ENCODE assay signal across 11 cellular contexts in the genomic region with DNA sequence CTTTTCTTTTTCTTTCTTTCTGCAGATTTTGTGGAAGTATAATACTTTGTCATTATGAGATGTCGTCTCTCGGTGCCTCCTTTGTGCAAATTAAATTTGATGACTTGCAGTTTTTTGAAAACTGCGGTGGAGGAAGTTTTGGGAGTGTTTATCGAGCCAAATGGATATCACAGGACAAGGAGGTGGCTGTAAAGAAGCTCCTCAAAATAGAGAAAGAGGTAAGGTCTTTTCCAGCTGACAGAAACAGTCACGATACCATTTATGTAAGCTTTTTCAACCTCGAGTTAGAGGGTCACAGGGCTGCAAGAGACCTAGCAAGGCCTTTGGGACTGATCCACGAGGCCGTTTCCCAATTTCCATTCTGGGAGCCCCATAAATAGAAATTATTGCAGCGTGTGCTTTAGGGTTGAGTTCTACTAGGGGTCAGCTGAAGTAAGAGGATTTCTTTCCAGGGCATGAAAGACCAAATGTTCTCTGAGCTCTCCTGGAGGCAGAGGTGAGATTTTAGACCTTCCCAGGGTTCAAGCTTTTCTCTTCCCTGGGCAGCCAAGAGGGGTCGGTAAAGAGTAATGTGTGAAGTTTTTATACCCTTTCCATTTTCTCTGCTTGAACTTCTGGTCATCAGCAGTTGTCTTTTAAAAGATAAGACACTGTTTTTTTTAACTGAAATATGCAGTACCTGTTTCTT. TPM values are rescaled to one million over a fixed set of nuclear protein-coding genes. Genes with fewer than 3 reads are reported as not detected.
A peak's percentile ranks its signal among the peaks of the same experiment; 100 is the strongest.
DNase-seq lines count a peak whose midpoint lies in the region; ATAC-seq and TF ChIP-seq lines count a peak whose summit lies in the region.
"Had no signal": no experiment of that assay in that cellular context is flagged by ENCODE, and none has a peak within 500 bp of the region (broad histone marks: within the 10 kb centered on the region; RNA-seq: fewer than 3 reads in every experiment).

No MANE protein-coding gene starts in this region.

- H3F3A ChIP-seq in neural progenitor cell (ENCODE audit: low read depth) = no peaks in the 10 kb centered on the region

- H3K9me3 Mint-ChIP-seq in neural progenitor cell = no peaks in the 10 kb centered on the region
- no peaks in the 10 kb centered on the region for H3K9me3 Mint-ChIP-seq in stimulated activated naive B cell treated with anti-CD40 and anti-IgM and Interleukin-4, amounts not matched to agents 10 μg/mL and 1 μg/mL and 100 μg/mL, for 72 hours
- no peaks in the 10 kb centered on the region for H3K9me3 Mint-ChIP-seq in activated T-helper 2 cell treated with anti-CD3 and anti-CD28 coated beads, Interferon-gamma antibody, Interleukin-2, Interleukin-4, amounts not matched to agents 10 μg/mL and 5 μg/mL and 100 μg/mL, durations not matched to agents 14 hours and 24 hours and 36 hours
- H3K9me3 Mint-ChIP-seq: activated naive CD8-positive, alpha-beta T cell treated with anti-CD3 and anti-CD28 coated beads, Interleukin-2, amount 10 ng/mL, durations not matched to agents 7 days and 5 days had no signal

- H3K9me3 ChIP-seq in OCI-LY3 (ENCODE audit: insufficient read depth, low read length) (no peaks in the 10 kb centered on the region), neural progenitor cell (ENCODE audit: low read depth) (no peaks in the 10 kb centered on the region)
- H3K9me3 ChIP-seq: BLaER1 had no signal

- DNase-seq in AG09309 (ENCODE audit: low read depth) (no peak), fibroblast of mammary gland (ENCODE audit: low read depth) (no peak), neural progenitor cell (ENCODE audit: low spot score) (no peak), NCI-H2081 treated with DMSO at 0.1 percent for 48 hours (lab: John Stamatoyannopoulos, UW) (no peak), NCI-H524 treated with DMSO at 0.1 percent for 48 hours (lab: John Stamatoyannopoulos, UW) (no peak)
- DNase-seq in stimulated activated naive B cell treated with anti-CD40 and anti-IgM and Interleukin-4, amounts not matched to agents 10 μg/mL and 1 μg/mL and 100 μg/mL, for 72 hours = no peak
- no peak for DNase-seq in activated T-helper 2 cell treated with anti-CD3 and anti-CD28 coated beads, Interferon-gamma antibody, Interleukin-2, Interleukin-4, amounts not matched to agents 10 μg/mL and 5 μg/mL and 100 μg/mL, durations not matched to agents 14 hours and 24 hours and 36 hours (ENCODE audit: low spot score)
- DNase-seq: activated naive CD8-positive, alpha-beta T cell treated with anti-CD3 and anti-CD28 coated beads, Interleukin-2, amount 10 ng/mL, durations not matched to agents 7 days and 5 days; NCI-H748 treated with DMSO at 0.1 percent for 48 hours had no signal

- TF ChIP-seq CTCF in AG09309 (IDR thresholded peaks at IDR 0.05; ENCODE audit: control insufficient read depth, insufficient read depth, low read depth, low read length, missing control alignments) (peak; percentile 35), OCI-LY3 (IDR thresholded peaks at IDR 0.05; ENCODE audit: low read depth, low read length) (peak; percentile 51), fibroblast of mammary gland (conservative IDR thresholded peaks at IDR 0.05; ENCODE audit: control insufficient read depth, insufficient read depth, low read depth, low read length) (peak; percentile 69), neural progenitor cell (IDR thresholded peaks at IDR 0.05) (peak; percentile 45)

- H3K36me3 ChIP-seq in OCI-LY3 (replicated peaks; ENCODE audit: low read depth, low read length) = peaks cover 22% of the 10 kb centered on the region
- H3K36me3 ChIP-seq in neural progenitor cell = no peaks in the 10 kb centered on the region

- peaks cover 21% of the 10 kb centered on the region for H3K4me1 Mint-ChIP-seq in neural progenitor cell
- H3K4me1 Mint-ChIP-seq in stimulated activated naive B cell treated with anti-CD40 and anti-IgM and Interleukin-4, amounts not matched to agents 10 μg/mL and 1 μg/mL and 100 μg/mL, for 72 hours = no peaks in the 10 kb centered on the region
- peaks cover 5% of the 10 kb centered on the region for H3K4me1 Mint-ChIP-seq in activated T-helper 2 cell treated with anti-CD3 and anti-CD28 coated beads, Interferon-gamma antibody, Interleukin-2, Interleukin-4, amounts not matched to agents 10 μg/mL and 5 μg/mL and 100 μg/mL, durations not matched to agents 14 hours and 24 hours and 36 hours (ENCODE audit: low read depth)
- H3K4me1 Mint-ChIP-seq: activated naive CD8-positive, alpha-beta T cell treated with anti-CD3 and anti-CD28 coated beads, Interleukin-2, amount 10 ng/mL, durations not matched to agents 7 days and 5 days had no signal

- H3K36me3 Mint-ChIP-seq in neural progenitor cell = peaks cover 6% of the 10 kb centered on the region
- H3K36me3 Mint-ChIP-seq in stimulated activated naive B cell treated with anti-CD40 and anti-IgM and Interleukin-4, amounts not matched to agents 10 μg/mL and 1 μg/mL and 100 μg/mL, for 72 hours = peaks cover 2 to 17% of the 10 kb centered on the region in 2 donors
- peaks cover 17% of the 10 kb centered on the region for H3K36me3 Mint-ChIP-seq in activated T-helper 2 cell treated with anti-CD3 and anti-CD28 coated beads, Interferon-gamma antibody, Interleukin-2, Interleukin-4, amounts not matched to agents 10 μg/mL and 5 μg/mL and 100 μg/mL, durations not matched to agents 14 hours and 24 hours and 36 hours (ENCODE audit: low read depth)

- ATAC-seq in stimulated activated naive B cell treated with anti-CD40 and anti-IgM and Interleukin-4, amounts not matched to agents 10 μg/mL and 1 μg/mL and 100 μg/mL, for 72 hours (replicated peaks) = no peak

- H3K4me1 ChIP-seq in OCI-LY3 (ENCODE audit: low read length) (no peaks in the 10 kb centered on the region), neural progenitor cell (no peaks in the 10 kb centered on the region)
- H3K4me1 ChIP-seq: BLaER1 had no signal

- H3K27me3 Mint-ChIP-seq in neural progenitor cell (ENCODE audit: insufficient read depth, low read depth) = no peaks in the 10 kb centered on the region
- no peaks in the 10 kb centered on the region for H3K27me3 Mint-ChIP-seq in stimulated activated naive B cell treated with anti-CD40 and anti-IgM and Interleukin-4, amounts not matched to agents 10 μg/mL and 1 μg/mL and 100 μg/mL, for 72 hours
- peaks cover 10% of the 10 kb centered on the region for H3K27me3 Mint-ChIP-seq in activated T-helper 2 cell treated with anti-CD3 and anti-CD28 coated beads, Interferon-gamma antibody, Interleukin-2, Interleukin-4, amounts not matched to agents 10 μg/mL and 5 μg/mL and 100 μg/mL, durations not matched to agents 14 hours and 24 hours and 36 hours (ENCODE audit: low read depth)

- H2AFZ ChIP-seq in OCI-LY3 (ENCODE audit: low read depth, low read length) = no peak overlapping the region
- H2AFZ ChIP-seq in neural progenitor cell (replicated peaks) = no peak overlapping the region

- intact Hi-C loops in activated T-helper 2 cell treated with anti-CD3 and anti-CD28 coated beads, Interferon-gamma antibody, Interleukin-2, Interleukin-4, amounts not matched to agents 10 μg/mL and 5 μg/mL and 100 μg/mL, durations not matched to agents 14 hours and 24 hours and 36 hours (cut with micrococcal nuclease) = loop anchor here (5.0 kb wide), 1 partner anchor 121 kb away; no protein-coding TSS in a partner anchor

- H3K9ac ChIP-seq in OCI-LY3 (ENCODE audit: low read length) = no peak overlapping the region
- H3K9ac ChIP-seq in neural progenitor cell = no peak overlapping the region
- H3K9ac ChIP-seq: BLaER1 had no signal

- H4K20me1 ChIP-seq in OCI-LY3 (ENCODE audit: insufficient read depth, low read length) = 0 out of 2 replicates have a peak, but pooled peaks cover 6% of the 10 kb centered on the region
- H4K20me1 ChIP-seq in neural progenitor cell (ENCODE audit: low read depth) = no peaks in the 10 kb centered on the region

- H3K4me2 ChIP-seq in OCI-LY3 (ENCODE audit: low read length) (no peak overlapping the region), neural progenitor cell (no peak overlapping the region)
- H3K4me2 ChIP-seq: BLaER1 had no signal

- H3K79me2 ChIP-seq in OCI-LY3 (ENCODE audit: low read length) (peaks cover 31% of the 10 kb centered on the region), neural progenitor cell (ENCODE audit: low read depth) (no peaks in the 10 kb centered on the region)

- H3K27me3 ChIP-seq in OCI-LY3 (ENCODE audit: low read depth, low read length) (no peaks in the 10 kb centered on the region), neural progenitor cell (no peaks in the 10 kb centered on the region)
- H3K27me3 ChIP-seq: BLaER1 had no signal

- no peak overlapping the region for H3K27ac Mint-ChIP-seq in neural progenitor cell
- H3K27ac Mint-ChIP-seq in stimulated activated naive B cell treated with anti-CD40 and anti-IgM and Interleukin-4, amounts not matched to agents 10 μg/mL and 1 μg/mL and 100 μg/mL, for 72 hours = no peak overlapping the region
- no peak overlapping the region for H3K27ac Mint-ChIP-seq in activated T-helper 2 cell treated with anti-CD3 and anti-CD28 coated beads, Interferon-gamma antibody, Interleukin-2, Interleukin-4, amounts not matched to agents 10 μg/mL and 5 μg/mL and 100 μg/mL, durations not matched to agents 14 hours and 24 hours and 36 hours
- H3K27ac Mint-ChIP-seq: activated naive CD8-positive, alpha-beta T cell treated with anti-CD3 and anti-CD28 coated beads, Interleukin-2, amount 10 ng/mL, durations not matched to agents 7 days and 5 days had no signal

- H3K27ac ChIP-seq in OCI-LY3 (ENCODE audit: low read length) (no peak overlapping the region), neural progenitor cell (no peak overlapping the region)
- H3K27ac ChIP-seq: BLaER1 had no signal

- H3K4me3 ChIP-seq in AG09309 (ENCODE audit: control insufficient read depth, low read depth, low read length) (no peak overlapping the region), OCI-LY3 (ENCODE audit: low read length) (no peak overlapping the region), fibroblast of mammary gland (ENCODE audit: control insufficient read depth, low read depth, low read length) (no peak overlapping the region), neural progenitor cell (no peak overlapping the region)
- H3K4me3 ChIP-seq: BLaER1 had no signal

- no peak overlapping the region for H3K4me3 Mint-ChIP-seq in neural progenitor cell
- H3K4me3 Mint-ChIP-seq in stimulated activated naive B cell treated with anti-CD40 and anti-IgM and Interleukin-4, amounts not matched to agents 10 μg/mL and 1 μg/mL and 100 μg/mL, for 72 hours = no peak overlapping the region
- no peak overlapping the region for H3K4me3 Mint-ChIP-seq in activated T-helper 2 cell treated with anti-CD3 and anti-CD28 coated beads, Interferon-gamma antibody, Interleukin-2, Interleukin-4, amounts not matched to agents 10 μg/mL and 5 μg/mL and 100 μg/mL, durations not matched to agents 14 hours and 24 hours and 36 hours (ENCODE audit: low read depth)
- H3K4me3 Mint-ChIP-seq: activated naive CD8-positive, alpha-beta T cell treated with anti-CD3 and anti-CD28 coated beads, Interleukin-2, amount 10 ng/mL, durations not matched to agents 7 days and 5 days had no signal

RNA-seq across cellular contexts. Expression of a gene that starts 15.5 kb away (rescaled TPM):
- total RNA-seq in neural progenitor cell (ENCODE audit: low replicate concordance) = 10.7 and 18.0 TPM in 2 replicates
- total RNA-seq in activated T-helper 2 cell treated with anti-CD3 and anti-CD28 coated beads, Interferon-gamma antibody, Interleukin-2, Interleukin-4, amounts not matched to agents 10 μg/mL and 5 μg/mL and 100 μg/mL, durations not matched to agents 14 hours and 24 hours and 36 hours = 26.5 and 26.8 TPM in 2 replicates
